In the genomic region with DNA sequence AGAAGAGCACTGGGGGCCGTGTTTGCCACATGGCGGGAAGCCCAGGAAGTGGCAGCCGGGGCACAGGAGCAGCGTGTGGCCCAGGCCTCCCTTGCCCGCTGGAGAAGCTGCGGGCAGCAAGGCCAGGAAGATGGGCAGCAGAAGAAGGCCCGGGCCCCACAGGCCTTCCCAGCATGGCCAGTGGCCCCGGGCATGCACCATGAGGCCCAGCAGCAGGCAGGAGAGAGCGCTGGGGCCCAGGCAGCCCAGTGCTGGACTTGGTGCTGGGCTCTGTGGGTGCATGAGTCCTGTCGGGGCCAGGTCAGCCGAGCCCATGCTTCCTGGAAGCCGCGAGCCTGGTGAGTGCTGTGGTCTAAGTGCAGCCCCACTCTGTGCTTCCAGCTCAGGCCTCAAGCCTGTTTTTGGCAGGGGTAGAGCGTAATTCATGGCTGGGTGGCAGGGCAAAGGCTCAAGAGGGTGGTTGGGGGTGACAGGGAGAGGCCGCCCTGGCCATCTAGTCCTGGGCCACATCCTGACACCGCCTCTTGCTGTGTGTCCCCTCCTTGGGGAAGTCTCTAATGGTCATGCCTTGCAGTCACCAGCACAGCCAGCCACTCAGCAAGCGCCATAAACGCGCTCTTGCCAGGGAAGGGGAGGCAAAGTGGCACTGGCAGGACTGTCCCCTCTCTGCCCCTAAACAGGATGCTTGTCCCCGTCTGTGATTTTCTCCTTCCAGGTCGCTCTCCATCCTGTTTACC, we compare ENCODE assay signal across 1 cellular context.
TF ChIP-seq lines count a peak whose summit lies in the region.

No MANE protein-coding gene starts in this region.

TF ChIP-seq in IMR-90, 13 proteins besides CTCF, POLR2A, EP300 and RAD21:
- TF ChIP-seq MXI1 (IDR thresholded peaks at IDR 0.05; ENCODE audit: borderline replicate concordance, low read depth, low read length) (no peak), RFX5 (IDR thresholded peaks at IDR 0.05; ENCODE audit: low read depth, low read length) (no peak), CEBPB (IDR thresholded peaks at IDR 0.05; ENCODE audit: low read depth, low read length) (no peak)
- TF ChIP-seq, protein P1, sequence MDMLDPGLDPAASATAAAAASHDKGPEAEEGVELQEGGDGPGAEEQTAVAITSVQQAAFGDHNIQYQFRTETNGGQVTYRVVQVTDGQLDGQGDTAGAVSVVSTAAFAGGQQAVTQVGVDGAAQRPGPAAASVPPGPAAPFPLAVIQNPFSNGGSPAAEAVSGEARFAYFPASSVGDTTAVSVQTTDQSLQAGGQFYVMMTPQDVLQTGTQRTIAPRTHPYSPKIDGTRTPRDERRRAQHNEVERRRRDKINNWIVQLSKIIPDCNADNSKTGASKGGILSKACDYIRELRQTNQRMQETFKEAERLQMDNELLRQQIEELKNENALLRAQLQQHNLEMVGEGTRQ (IDR thresholded peaks at IDR 0.05; ENCODE audit: low read depth, low read length), result no peak
- TF ChIP-seq, protein P2, sequence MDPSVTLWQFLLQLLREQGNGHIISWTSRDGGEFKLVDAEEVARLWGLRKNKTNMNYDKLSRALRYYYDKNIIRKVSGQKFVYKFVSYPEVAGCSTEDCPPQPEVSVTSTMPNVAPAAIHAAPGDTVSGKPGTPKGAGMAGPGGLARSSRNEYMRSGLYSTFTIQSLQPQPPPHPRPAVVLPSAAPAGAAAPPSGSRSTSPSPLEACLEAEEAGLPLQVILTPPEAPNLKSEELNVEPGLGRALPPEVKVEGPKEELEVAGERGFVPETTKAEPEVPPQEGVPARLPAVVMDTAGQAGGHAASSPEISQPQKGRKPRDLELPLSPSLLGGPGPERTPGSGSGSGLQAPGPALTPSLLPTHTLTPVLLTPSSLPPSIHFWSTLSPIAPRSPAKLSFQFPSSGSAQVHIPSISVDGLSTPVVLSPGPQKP (IDR thresholded peaks at IDR 0.05; ENCODE audit: borderline replicate concordance, low read depth, low read length), result no peak
